Comparison of ENCODE assay signal across 8 cellular contexts in genomic region chr15:39783244-39783820, GRCh38. TPM values are rescaled to one million over a fixed set of nuclear protein-coding genes. Genes with fewer than 3 reads are reported as not detected.
DNase-seq lines count a peak whose midpoint lies in the region; ATAC-seq and TF ChIP-seq lines count a peak whose summit lies in the region.

No MANE protein-coding gene starts in this region.

- H3K9me3 ChIP-seq in DOHH2 (ENCODE audit: control insufficient read depth, insufficient read depth, low read length) (peaks cover 3% of the 10 kb centered on the region; the same call in 1 of the 2 replicates), PC-9 (ENCODE audit: insufficient read depth, low read depth) (no peaks in the 10 kb centered on the region), neutrophil (no peaks in the 10 kb centered on the region)

- peak overlapping the region; percentile 98 for H2AFZ ChIP-seq in PC-9

- ATAC-seq in omental fat pad (ENCODE audit: low FRiP score), result no peak
- no peak for ATAC-seq in GM21723 (IDR thresholded peaks at IDR 0.05; ENCODE audit: unreplicated experiment)

- POLR2A ChIA-PET in PC-9 (lab: Charles Lee; ENCODE audit: unreplicated experiment), result interaction anchor here (0.6 kb wide), 1 partner anchor 217 kb away, joined by 7 read pairs; no protein-coding TSS in a partner anchor

- H3K9me2 ChIP-seq in DOHH2 (replicated peaks; ENCODE audit: control insufficient read depth, low read length) (no peaks in the 10 kb centered on the region), PC-9 (ENCODE audit: insufficient read depth) (no peaks in the 10 kb centered on the region)

- peak overlapping the region; percentile 95 for H3K4me2 ChIP-seq in DOHH2 (ENCODE audit: low read length)
- peak overlapping the region; percentile 84 for H3K4me2 ChIP-seq in PC-9

- CTCF ChIA-PET in PC-9 (lab: Charles Lee), result no interaction called here

- H3K4me1 ChIP-seq in DOHH2 (ENCODE audit: control insufficient read depth, low read length), result peaks cover 28% of the 10 kb centered on the region
- H3K4me1 ChIP-seq in PC-9 (replicated peaks; ENCODE audit: insufficient read depth), result peaks cover 9% of the 10 kb centered on the region
- peaks cover 18 to 21% of the 10 kb centered on the region in 2 experiments for H3K4me1 ChIP-seq in neutrophil (ENCODE audit: control insufficient read depth in 1 of 2, insufficient read depth in 1 of 2, low read depth in 1 of 2, low read length in 1 of 2)

- peak overlapping the region; percentile 91 for H3K4me3 ChIP-seq in DOHH2 (ENCODE audit: low read length)
- H3K4me3 ChIP-seq in PC-9, result peak overlapping the region; percentile 98
- peak overlapping the region; percentile 92 for H3K4me3 ChIP-seq in epithelial cell of esophagus (ENCODE audit: low read length)
- H3K4me3 ChIP-seq in neutrophil (ENCODE audit: low read depth in 1 of 2, low read length in 1 of 2), result peak overlapping the region; percentile 87 to 97

- H3K36me3 ChIP-seq in DOHH2 (ENCODE audit: control insufficient read depth, low read length) (no peaks in the 10 kb centered on the region), PC-9 (ENCODE audit: low read depth) (no peaks in the 10 kb centered on the region), neutrophil (no peaks in the 10 kb centered on the region)

- TSS peak; percentile 42 for BruUV-seq in PC-9 (replicated peaks; lab: Mats Ljungman, UMichigan)

- DNase-seq in PC-9, result no peak
- no peak for DNase-seq in epithelial cell of esophagus (ENCODE audit: low read depth)
- DNase-seq in omental fat pad (ENCODE audit: low spot score), result no peak
- DNase-seq in OCI-M1 (lab: John Stamatoyannopoulos, UW), result no peak
- no peak for DNase-seq in NK-92 (lab: John Stamatoyannopoulos, UW; ENCODE audit: unreplicated experiment)

- H4K20me1 ChIP-seq in DOHH2 (ENCODE audit: control insufficient read depth, insufficient read depth, low read depth, low read length), result no peaks in the 10 kb centered on the region
- no peaks in the 10 kb centered on the region for H4K20me1 ChIP-seq in PC-9 (ENCODE audit: insufficient read depth)

- H3F3A ChIP-seq in DOHH2 (ENCODE audit: control insufficient read depth, insufficient read depth) (peaks cover 6% of the 10 kb centered on the region; the same call in 1 of the 2 replicates), PC-9 (ENCODE audit: insufficient read depth, low read depth) (peaks cover 4% of the 10 kb centered on the region; the same call in 1 of the 2 replicates)

- H3K27me3 ChIP-seq in DOHH2 (ENCODE audit: control insufficient read depth, low read length) (no peaks in the 10 kb centered on the region), PC-9 (ENCODE audit: insufficient read depth, low read depth) (no peaks in the 10 kb centered on the region), neutrophil (no peaks in the 10 kb centered on the region)

- H3K27ac ChIP-seq in DOHH2 (ENCODE audit: low read depth, low read length), result peak overlapping the region; percentile 16; the same call in 1 of the 2 replicates
- peak overlapping the region; percentile 31; the same call in 1 of the 2 replicates for H3K27ac ChIP-seq in PC-9
- H3K27ac ChIP-seq in neutrophil, result peak overlapping the region; percentile 85

- TF ChIP-seq CTCF in DOHH2 (IDR thresholded peaks at IDR 0.05; ENCODE audit: low read depth, low read length, poor library complexity, severe bottlenecking) (no peak), PC-9 (conservative IDR thresholded peaks at IDR 0.05) (no peak), epithelial cell of esophagus (IDR thresholded peaks at IDR 0.05; ENCODE audit: insufficient read depth, low read depth, low read length, missing control alignments) (no peak), neutrophil (IDR thresholded peaks at IDR 0.05) (no peak), omental fat pad (IDR thresholded peaks at IDR 0.05) (no peak)

- intact Hi-C loops in PC-9 (cut with micrococcal nuclease; ENCODE audit: unreplicated experiment), result loop anchor here (5.0 to 10.0 kb wide), 6 partner anchors 91 to 1079 kb away; partner anchors contain the start of genes BMF, BUB1B, EIF2AK4 and SRP14

- H3K79me2 ChIP-seq in DOHH2 (ENCODE audit: control insufficient read depth, low read length) (peaks cover 14% of the 10 kb centered on the region), PC-9 (ENCODE audit: low read depth) (peaks cover 13% of the 10 kb centered on the region; the same call in 1 of the 2 replicates)

RNA-seq across cellular contexts. Expression of gene FSIP1, which starts 0.7 kb away (rescaled TPM):
- total RNA-seq in PC-9 (2021) (0.63 and 1.2 TPM in 2 replicates), omental fat pad (under 1 TPM; 0.32 to 0.48 (median 0.41) TPM)

Comparison
In these comparisons a context has a peak if more than half of its experiments do, and no peak if none do; other contexts are left out.
1. H3K27ac ChIP-seq: peak in every context shown above with its lines; median percentile 85 in neutrophil; 31 in PC-9; 16 in DOHH2.